ENCODE assay signal across 7 cellular contexts in the genomic region with DNA sequence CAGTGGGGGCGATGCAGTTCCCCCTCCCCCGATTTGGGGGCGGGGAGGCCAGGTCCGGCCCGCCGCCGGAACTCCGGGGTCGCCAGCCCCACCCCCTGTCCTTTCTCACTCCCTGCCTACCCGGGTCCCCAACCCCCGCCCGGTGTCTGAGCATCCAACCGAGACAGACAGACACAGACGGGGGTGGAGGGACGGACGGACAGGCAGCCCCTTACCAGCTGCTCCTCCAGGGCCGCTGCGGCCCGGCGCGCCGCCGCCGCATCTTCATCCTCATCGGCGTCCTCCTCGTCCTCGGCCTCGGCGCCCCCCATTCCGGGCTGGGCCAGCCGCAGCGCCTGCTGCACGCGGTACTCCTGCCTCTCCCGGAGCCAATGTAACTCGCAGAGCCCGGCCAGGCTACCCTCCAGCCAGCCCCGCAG. TPM values are rescaled to one million over a fixed set of nuclear protein-coding genes. Genes with fewer than 3 reads are reported as not detected.
DNase-seq lines count a peak whose midpoint lies in the region; ATAC-seq, FAIRE-seq and TF ChIP-seq lines count a peak whose summit lies in the region.
"Had no signal": no experiment of that assay in that cellular context is flagged by ENCODE, and none has a peak within 500 bp of the region (broad histone marks: within the 10 kb centered on the region; RNA-seq: fewer than 3 reads in every experiment).

No MANE protein-coding gene starts in this region.

- H3K4me3 ChIP-seq in HepG2 (replicated peaks in 1 of 3; ENCODE audit: insufficient read depth in 1 of 3, low read depth in 2 of 3, low read length in 3 of 3) = peak overlapping the region in 2 of 3 experiments; percentile 52 to 64; a peak in 4 of 6 replicates

- H3K9me3 ChIP-seq in HepG2 (ENCODE audit: low read length) = no peaks in the 10 kb centered on the region

- ATAC-seq in GM19324 (IDR thresholded peaks at IDR 0.05; ENCODE audit: low FRiP score, unreplicated experiment) (peak; percentile 0), HepG2 (no peak), GM18519 (IDR thresholded peaks at IDR 0.05; ENCODE audit: low FRiP score, unreplicated experiment) (no peak)

- peak overlapping the region; percentile 73 for H3K4me2 ChIP-seq in HepG2 (ENCODE audit: low read depth, low read length)

- H3K36me3 ChIP-seq in HepG2 (replicated peaks in 1 of 2; ENCODE audit: control insufficient read depth in 1 of 2, insufficient read depth in 2 of 2, low read length in 2 of 2) = no peaks in the 10 kb centered on the region

- no peak for TF ChIP-seq CTCF in HepG2 (CRISPR knock-in tag; IDR thresholded peaks at IDR 0.05)

- TF ChIP-seq RAD21 in HepG2 (CRISPR knock-in tag; IDR thresholded peaks at IDR 0.05) = no peak

- no peak overlapping the region for H3K27ac ChIP-seq in HepG2 (ENCODE audit: extremely low read length, insufficient read depth, low read length)

- no peaks in the 10 kb centered on the region for H3K9me3 Mint-ChIP-seq in T-helper 2 cell treated with Interferon-gamma antibody and Interleukin-4, amounts not matched to agents 5 μg/mL and 100 μg/mL, for 36 hours

- no peak for TF ChIP-seq EP300 in HepG2 (IDR thresholded peaks at IDR 0.05; ENCODE audit: low read depth in 2 of 2, low read length in 2 of 2)
- no peak for TF ChIP-seq EP300 in HepG2 (CRISPR knock-in tag; IDR thresholded peaks at IDR 0.05; ENCODE audit: borderline replicate concordance)

- peaks cover 5% of the 10 kb centered on the region; the same call in 1 of the 2 replicates for H4K20me1 ChIP-seq in HepG2 (ENCODE audit: insufficient read depth, low read length)

- no peaks in the 10 kb centered on the region for H3K36me3 Mint-ChIP-seq in T-helper 2 cell treated with Interferon-gamma antibody and Interleukin-4, amounts not matched to agents 5 μg/mL and 100 μg/mL, for 36 hours (ENCODE audit: low read depth)

- TF ChIP-seq POLR2A in HepG2 (IDR thresholded peaks at IDR 0.05; ENCODE audit: insufficient read depth in 1 of 2, low read depth in 2 of 2, low read length in 2 of 2) = no peak

- CTCF ChIA-PET in HepG2 (lab: Yijun Ruan, JAX; ENCODE audit: low intra/inter-chr PET ratio, low total read pairs) = interaction anchor here (1.5 to 2.2 kb wide), 3 partner anchors 35 to 46 kb away, joined by 4 to 34 read pairs (median 29); a partner anchor contains a TSS

- H3K4me1 ChIP-seq in HepG2 (ENCODE audit: insufficient read depth, low read length) = peaks cover 37% of the 10 kb centered on the region

- peaks cover 30% of the 10 kb centered on the region for H3K27me3 Mint-ChIP-seq in T-helper 2 cell treated with Interferon-gamma antibody and Interleukin-4, amounts not matched to agents 5 μg/mL and 100 μg/mL, for 36 hours (ENCODE audit: low read depth)

- H2AFZ ChIP-seq in HepG2 (ENCODE audit: low read length) = no peak overlapping the region

- no peaks in the 10 kb centered on the region for H3K79me2 ChIP-seq in HepG2 (ENCODE audit: insufficient read depth, low read length)

- H3K4me1 Mint-ChIP-seq in T-helper 2 cell treated with Interferon-gamma antibody and Interleukin-4, amounts not matched to agents 5 μg/mL and 100 μg/mL, for 36 hours (ENCODE audit: low read depth) = peaks cover 17% of the 10 kb centered on the region

- intact Hi-C loops in HepG2 (cut with micrococcal nuclease; ENCODE audit: unreplicated experiment) = no loop called here

- in situ Hi-C loops in HepG2 (cut with HindIII; ENCODE audit: extremely low pct_ligation_motif_present, low pct_unique_long_range_greater_than_20kb) = loop anchor here (10.0 kb wide), 1 partner anchor 46 kb away; no protein-coding TSS in a partner anchor

- no peak for FAIRE-seq in HepG2 (lab: Jason Lieb, UNC)

- DNase-seq in T-helper 2 cell treated with Interferon-gamma antibody and Interleukin-4, amounts not matched to agents 5 μg/mL and 100 μg/mL, for 36 hours (ENCODE audit: low spot score) = no peak
- DNase-seq in HepG2 (ENCODE audit: low spot score) (no peak), GM19238 (ENCODE audit: insufficient read length, low spot score) (no peak), NCI-H446 treated with DMSO at 0.1 percent for 48 hours (lab: John Stamatoyannopoulos, UW) (no peak)

- peak overlapping the region; percentile 24 for H3K4me3 Mint-ChIP-seq in T-helper 2 cell treated with Interferon-gamma antibody and Interleukin-4, amounts not matched to agents 5 μg/mL and 100 μg/mL, for 36 hours

- WGBS in HepG2 (ENCODE audit: low lambda C conversion rate) = 0% methylated on average over 9 of the region's 39 CpGs

- H3K27me3 ChIP-seq in HepG2 (ENCODE audit: control insufficient read depth in 1 of 2, insufficient read depth in 2 of 2, low read length in 2 of 2) = peaks cover 4 to 23% of the 10 kb centered on the region in 2 experiments; a peak in 3 of 5 replicates

- POLR2A ChIA-PET in HepG2 (lab: Yijun Ruan, JAX) = interaction anchor here (0.6 to 2.1 kb wide), 7 partner anchors 12 to 665 kb away, joined by 3 to 16 read pairs (median 7); a partner anchor contains a TSS

- H3K9ac ChIP-seq in HepG2 (ENCODE audit: insufficient read depth, low read depth, low read length) = no peak overlapping the region

- no peak overlapping the region for H3K27ac Mint-ChIP-seq in T-helper 2 cell treated with Interferon-gamma antibody and Interleukin-4, amounts not matched to agents 5 μg/mL and 100 μg/mL, for 36 hours

- BruUV-seq in HepG2 (replicated peaks; lab: Mats Ljungman, UMichigan) = no TSS peak

RNA-seq across cellular contexts. Expression of a gene that starts 0.4 kb away (rescaled TPM):
- total RNA-seq in HepG2 (2016; rRNA removed; fragmentation: Illumina TruSeq; extraction: Trizol) = 0.04 TPM in 1 of 2 replicates, not detected in the other
- total RNA-seq in HepG2 (2016; cell fraction: cytosol; rRNA removed; fragmentation: Illumina TruSeq; extraction: Trizol; ENCODE audit: low read depth) = 0.09 and 0.10 TPM in 2 replicates
- total RNA-seq in HepG2 (2016; cell fraction: insoluble cytoplasmic fraction; rRNA removed; fragmentation: Illumina TruSeq; extraction: Trizol) = 0.04 TPM in 1 of 2 replicates, not detected in the other
- total RNA-seq in HepG2 (2016; cell fraction: membrane; rRNA removed; fragmentation: Illumina TruSeq; extraction: Trizol) = not detected in 2 replicates
- not detected in 2 replicates for total RNA-seq in HepG2 (2016; cell fraction: nucleus; rRNA removed; fragmentation: Illumina TruSeq; extraction: Trizol)
- polyA plus RNA-seq in HepG2 (2011; rRNA removed) = 0.04 TPM in 1 of 2 replicates, not detected in the other
- polyA plus RNA-seq in HepG2 (2011; cell fraction: cytosol; rRNA removed) = 0.03 TPM in 2 replicates
- polyA plus RNA-seq in HepG2 (2011; cell fraction: nucleus; rRNA removed) = not detected in 2 replicates
- not detected in 2 replicates for polyA plus RNA-seq in HepG2 (2012)
- 0.07 TPM in 1 of 2 replicates, not detected in the other for polyA plus RNA-seq in HepG2 (2016; cell fraction: cytosol; fragmentation: Illumina TruSeq; extraction: Trizol; ENCODE audit: low read depth)
- polyA plus RNA-seq in HepG2 (2016; cell fraction: insoluble cytoplasmic fraction; fragmentation: Illumina TruSeq; extraction: Trizol; ENCODE audit: low read depth) = not detected in 2 replicates
- not detected in 2 replicates for polyA plus RNA-seq in HepG2 (2016; cell fraction: membrane; fragmentation: Illumina TruSeq; extraction: Trizol; ENCODE audit: low read depth)
- polyA plus RNA-seq in HepG2 (2016; cell fraction: nucleus; fragmentation: Illumina TruSeq; extraction: Trizol; ENCODE audit: insufficient read depth, low read depth) = 0.16 TPM in 1 of 2 replicates, not detected in the other
- polyA minus RNA-seq in HepG2 (2011; rRNA and poly(A)+ RNA removed; ENCODE audit: low replicate concordance) = 0.09 TPM in 1 of 2 replicates, not detected in the other
- not detected in 2 replicates for polyA minus RNA-seq in HepG2 (2011; cell fraction: cytosol; rRNA and poly(A)+ RNA removed)
- polyA minus RNA-seq in HepG2 (2011; cell fraction: nucleus; rRNA and poly(A)+ RNA removed) = not detected in 2 replicates

RNA-seq across cellular contexts. Expression of a gene that starts 24.6 kb away (rescaled TPM):
- not detected in 2 replicates for total RNA-seq in HepG2 (2016; rRNA removed; fragmentation: Illumina TruSeq; extraction: Trizol)
- total RNA-seq in HepG2 (2016; cell fraction: cytosol; rRNA removed; fragmentation: Illumina TruSeq; extraction: Trizol; ENCODE audit: low read depth) = not detected in 2 replicates
- total RNA-seq in HepG2 (2016; cell fraction: insoluble cytoplasmic fraction; rRNA removed; fragmentation: Illumina TruSeq; extraction: Trizol) = not detected in 2 replicates
- total RNA-seq in HepG2 (2016; cell fraction: membrane; rRNA removed; fragmentation: Illumina TruSeq; extraction: Trizol) = not detected in 2 replicates
- total RNA-seq in HepG2 (2016; cell fraction: nucleus; rRNA removed; fragmentation: Illumina TruSeq; extraction: Trizol) = not detected in 2 replicates
- not detected in 2 replicates for polyA plus RNA-seq in HepG2 (2011; rRNA removed)
- polyA plus RNA-seq in HepG2 (2011; cell fraction: cytosol; rRNA removed) = not detected in 2 replicates
- polyA plus RNA-seq in HepG2 (2011; cell fraction: nucleus; rRNA removed) = not detected in 2 replicates
- polyA plus RNA-seq in HepG2 (2012) = not detected in 2 replicates
- polyA plus RNA-seq in HepG2 (2016; cell fraction: cytosol; fragmentation: Illumina TruSeq; extraction: Trizol; ENCODE audit: low read depth) = not detected in 2 replicates
- not detected in 2 replicates for polyA plus RNA-seq in HepG2 (2016; cell fraction: insoluble cytoplasmic fraction; fragmentation: Illumina TruSeq; extraction: Trizol; ENCODE audit: low read depth)
- polyA plus RNA-seq in HepG2 (2016; cell fraction: membrane; fragmentation: Illumina TruSeq; extraction: Trizol; ENCODE audit: low read depth) = not detected in 2 replicates
- not detected in 2 replicates for polyA plus RNA-seq in HepG2 (2016; cell fraction: nucleus; fragmentation: Illumina TruSeq; extraction: Trizol; ENCODE audit: insufficient read depth, low read depth)
- not detected in 2 replicates for polyA minus RNA-seq in HepG2 (2011; rRNA and poly(A)+ RNA removed; ENCODE audit: low replicate concordance)
- polyA minus RNA-seq in HepG2 (2011; cell fraction: cytosol; rRNA and poly(A)+ RNA removed) = not detected in 2 replicates
- polyA minus RNA-seq in HepG2 (2011; cell fraction: nucleus; rRNA and poly(A)+ RNA removed) = not detected in 2 replicates
- total RNA-seq: subcutaneous adipose tissue had no signal

RNA-seq across cellular contexts. Expression of a gene that starts 35.7 kb away (rescaled TPM):
- total RNA-seq in HepG2 (2016; rRNA removed; fragmentation: Illumina TruSeq; extraction: Trizol) = not detected in 2 replicates
- not detected in 2 replicates for total RNA-seq in HepG2 (2016; cell fraction: cytosol; rRNA removed; fragmentation: Illumina TruSeq; extraction: Trizol; ENCODE audit: low read depth)
- total RNA-seq in HepG2 (2016; cell fraction: insoluble cytoplasmic fraction; rRNA removed; fragmentation: Illumina TruSeq; extraction: Trizol) = not detected in 2 replicates
- total RNA-seq in HepG2 (2016; cell fraction: membrane; rRNA removed; fragmentation: Illumina TruSeq; extraction: Trizol) = not detected in 2 replicates
- total RNA-seq in HepG2 (2016; cell fraction: nucleus; rRNA removed; fragmentation: Illumina TruSeq; extraction: Trizol) = not detected in 2 replicates
- polyA plus RNA-seq in HepG2 (2011; rRNA removed) = not detected in 2 replicates
- not detected in 2 replicates for polyA plus RNA-seq in HepG2 (2011; cell fraction: cytosol; rRNA removed)
- polyA plus RNA-seq in HepG2 (2011; cell fraction: nucleus; rRNA removed) = not detected in 2 replicates
- polyA plus RNA-seq in HepG2 (2012) = not detected in 2 replicates
- polyA plus RNA-seq in HepG2 (2016; cell fraction: cytosol; fragmentation: Illumina TruSeq; extraction: Trizol; ENCODE audit: low read depth) = not detected in 2 replicates
- not detected in 2 replicates for polyA plus RNA-seq in HepG2 (2016; cell fraction: insoluble cytoplasmic fraction; fragmentation: Illumina TruSeq; extraction: Trizol; ENCODE audit: low read depth)
- not detected in 2 replicates for polyA plus RNA-seq in HepG2 (2016; cell fraction: membrane; fragmentation: Illumina TruSeq; extraction: Trizol; ENCODE audit: low read depth)
- not detected in 2 replicates for polyA plus RNA-seq in HepG2 (2016; cell fraction: nucleus; fragmentation: Illumina TruSeq; extraction: Trizol; ENCODE audit: insufficient read depth, low read depth)
- polyA minus RNA-seq in HepG2 (2011; rRNA and poly(A)+ RNA removed; ENCODE audit: low replicate concordance) = 0.09 TPM in 1 of 2 replicates, not detected in the other
- not detected in 2 replicates for polyA minus RNA-seq in HepG2 (2011; cell fraction: cytosol; rRNA and poly(A)+ RNA removed)
- polyA minus RNA-seq in HepG2 (2011; cell fraction: nucleus; rRNA and poly(A)+ RNA removed) = not detected in 2 replicates

RNA-seq across cellular contexts. Expression of a gene that starts 56.3 kb away (rescaled TPM):
- total RNA-seq in HepG2 (2016; rRNA removed; fragmentation: Illumina TruSeq; extraction: Trizol) = 6.7 and 13.2 TPM in 2 replicates
- total RNA-seq in HepG2 (2016; cell fraction: cytosol; rRNA removed; fragmentation: Illumina TruSeq; extraction: Trizol; ENCODE audit: low read depth) = 3.7 and 5.6 TPM in 2 replicates
- total RNA-seq in HepG2 (2016; cell fraction: insoluble cytoplasmic fraction; rRNA removed; fragmentation: Illumina TruSeq; extraction: Trizol) = 7.7 and 10.7 TPM in 2 replicates
- total RNA-seq in HepG2 (2016; cell fraction: membrane; rRNA removed; fragmentation: Illumina TruSeq; extraction: Trizol) = 10.7 and 11.6 TPM in 2 replicates
- total RNA-seq in HepG2 (2016; cell fraction: nucleus; rRNA removed; fragmentation: Illumina TruSeq; extraction: Trizol) = 9.5 and 12.7 TPM in 2 replicates
- polyA plus RNA-seq in HepG2 (2011; rRNA removed) = 7.3 and 9.2 TPM in 2 replicates
- 5.7 and 8.3 TPM in 2 replicates for polyA plus RNA-seq in HepG2 (2011; cell fraction: cytosol; rRNA removed)
- polyA plus RNA-seq in HepG2 (2011; cell fraction: nucleus; rRNA removed) = 19.6 and 26.3 TPM in 2 replicates
- 12.3 and 18.9 TPM in 2 replicates for polyA plus RNA-seq in HepG2 (2012)
- polyA plus RNA-seq in HepG2 (2016; cell fraction: cytosol; fragmentation: Illumina TruSeq; extraction: Trizol; ENCODE audit: low read depth) = 4.2 and 4.7 TPM in 2 replicates
- 12.5 and 12.9 TPM in 2 replicates for polyA plus RNA-seq in HepG2 (2016; cell fraction: insoluble cytoplasmic fraction; fragmentation: Illumina TruSeq; extraction: Trizol; ENCODE audit: low read depth)
- 6.8 and 7.6 TPM in 2 replicates for polyA plus RNA-seq in HepG2 (2016; cell fraction: membrane; fragmentation: Illumina TruSeq; extraction: Trizol; ENCODE audit: low read depth)
- 26.1 and 27.2 TPM in 2 replicates for polyA plus RNA-seq in HepG2 (2016; cell fraction: nucleus; fragmentation: Illumina TruSeq; extraction: Trizol; ENCODE audit: insufficient read depth, low read depth)
- 10.6 and 14.4 TPM in 2 replicates for polyA minus RNA-seq in HepG2 (2011; rRNA and poly(A)+ RNA removed; ENCODE audit: low replicate concordance)
- 8.2 and 11.7 TPM in 2 replicates for polyA minus RNA-seq in HepG2 (2011; cell fraction: cytosol; rRNA and poly(A)+ RNA removed)
- polyA minus RNA-seq in HepG2 (2011; cell fraction: nucleus; rRNA and poly(A)+ RNA removed) = 9.1 TPM in 2 replicates

RNA-seq across cellular contexts. Expression of a gene that starts 59.5 kb away (rescaled TPM):
- 258 and 314 TPM in 2 replicates for total RNA-seq in HepG2 (2016; rRNA removed; fragmentation: Illumina TruSeq; extraction: Trizol)
- 219 and 253 TPM in 2 replicates for total RNA-seq in HepG2 (2016; cell fraction: cytosol; rRNA removed; fragmentation: Illumina TruSeq; extraction: Trizol; ENCODE audit: low read depth)
- 270 and 297 TPM in 2 replicates for total RNA-seq in HepG2 (2016; cell fraction: insoluble cytoplasmic fraction; rRNA removed; fragmentation: Illumina TruSeq; extraction: Trizol)
- 322 and 352 TPM in 2 replicates for total RNA-seq in HepG2 (2016; cell fraction: membrane; rRNA removed; fragmentation: Illumina TruSeq; extraction: Trizol)
- total RNA-seq in HepG2 (2016; cell fraction: nucleus; rRNA removed; fragmentation: Illumina TruSeq; extraction: Trizol) = 95.5 and 96.2 TPM in 2 replicates
- polyA plus RNA-seq in HepG2 (2011; rRNA removed) = 232 and 239 TPM in 2 replicates
- 211 and 281 TPM in 2 replicates for polyA plus RNA-seq in HepG2 (2011; cell fraction: cytosol; rRNA removed)
- 146 and 178 TPM in 2 replicates for polyA plus RNA-seq in HepG2 (2011; cell fraction: nucleus; rRNA removed)
- 277 and 325 TPM in 2 replicates for polyA plus RNA-seq in HepG2 (2012)
- 495 and 575 TPM in 2 replicates for polyA plus RNA-seq in HepG2 (2016; cell fraction: cytosol; fragmentation: Illumina TruSeq; extraction: Trizol; ENCODE audit: low read depth)
- 466 and 539 TPM in 2 replicates for polyA plus RNA-seq in HepG2 (2016; cell fraction: insoluble cytoplasmic fraction; fragmentation: Illumina TruSeq; extraction: Trizol; ENCODE audit: low read depth)
- 497 and 555 TPM in 2 replicates for polyA plus RNA-seq in HepG2 (2016; cell fraction: membrane; fragmentation: Illumina TruSeq; extraction: Trizol; ENCODE audit: low read depth)
- 259 and 261 TPM in 2 replicates for polyA plus RNA-seq in HepG2 (2016; cell fraction: nucleus; fragmentation: Illumina TruSeq; extraction: Trizol; ENCODE audit: insufficient read depth, low read depth)
- polyA minus RNA-seq in HepG2 (2011; rRNA and poly(A)+ RNA removed; ENCODE audit: low replicate concordance) = 66.6 and 121 TPM in 2 replicates
- polyA minus RNA-seq in HepG2 (2011; cell fraction: cytosol; rRNA and poly(A)+ RNA removed) = 58.1 and 58.6 TPM in 2 replicates
- 33.0 and 37.0 TPM in 2 replicates for polyA minus RNA-seq in HepG2 (2011; cell fraction: nucleus; rRNA and poly(A)+ RNA removed)
